ENCODE assay signal across 1 cellular context in the genomic region with DNA sequence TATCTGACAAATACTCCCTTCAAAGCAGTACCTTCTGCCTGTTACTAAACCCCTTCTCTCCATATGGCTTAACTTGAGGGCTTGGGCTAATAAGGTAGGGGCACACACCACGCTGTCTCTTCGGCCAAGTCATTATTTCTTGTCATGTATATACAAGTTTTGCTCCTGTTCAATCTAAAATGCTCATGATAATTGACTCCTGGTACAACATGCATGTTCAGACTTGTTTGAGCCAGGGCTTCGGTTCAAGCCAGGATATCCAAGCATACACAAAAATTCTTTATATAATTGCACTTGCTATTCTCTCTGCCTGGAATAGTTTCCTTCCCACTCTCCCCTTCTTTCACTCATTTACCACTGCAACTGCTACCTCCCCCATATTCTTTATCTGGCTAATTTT.
TF ChIP-seq lines count a peak whose summit lies in the region.

No MANE protein-coding gene starts in this region.

TF ChIP-seq in GM23338, 12 proteins besides CTCF, POLR2A, EP300 and RAD21 (continued from another document):
- TF ChIP-seq, protein P1, sequence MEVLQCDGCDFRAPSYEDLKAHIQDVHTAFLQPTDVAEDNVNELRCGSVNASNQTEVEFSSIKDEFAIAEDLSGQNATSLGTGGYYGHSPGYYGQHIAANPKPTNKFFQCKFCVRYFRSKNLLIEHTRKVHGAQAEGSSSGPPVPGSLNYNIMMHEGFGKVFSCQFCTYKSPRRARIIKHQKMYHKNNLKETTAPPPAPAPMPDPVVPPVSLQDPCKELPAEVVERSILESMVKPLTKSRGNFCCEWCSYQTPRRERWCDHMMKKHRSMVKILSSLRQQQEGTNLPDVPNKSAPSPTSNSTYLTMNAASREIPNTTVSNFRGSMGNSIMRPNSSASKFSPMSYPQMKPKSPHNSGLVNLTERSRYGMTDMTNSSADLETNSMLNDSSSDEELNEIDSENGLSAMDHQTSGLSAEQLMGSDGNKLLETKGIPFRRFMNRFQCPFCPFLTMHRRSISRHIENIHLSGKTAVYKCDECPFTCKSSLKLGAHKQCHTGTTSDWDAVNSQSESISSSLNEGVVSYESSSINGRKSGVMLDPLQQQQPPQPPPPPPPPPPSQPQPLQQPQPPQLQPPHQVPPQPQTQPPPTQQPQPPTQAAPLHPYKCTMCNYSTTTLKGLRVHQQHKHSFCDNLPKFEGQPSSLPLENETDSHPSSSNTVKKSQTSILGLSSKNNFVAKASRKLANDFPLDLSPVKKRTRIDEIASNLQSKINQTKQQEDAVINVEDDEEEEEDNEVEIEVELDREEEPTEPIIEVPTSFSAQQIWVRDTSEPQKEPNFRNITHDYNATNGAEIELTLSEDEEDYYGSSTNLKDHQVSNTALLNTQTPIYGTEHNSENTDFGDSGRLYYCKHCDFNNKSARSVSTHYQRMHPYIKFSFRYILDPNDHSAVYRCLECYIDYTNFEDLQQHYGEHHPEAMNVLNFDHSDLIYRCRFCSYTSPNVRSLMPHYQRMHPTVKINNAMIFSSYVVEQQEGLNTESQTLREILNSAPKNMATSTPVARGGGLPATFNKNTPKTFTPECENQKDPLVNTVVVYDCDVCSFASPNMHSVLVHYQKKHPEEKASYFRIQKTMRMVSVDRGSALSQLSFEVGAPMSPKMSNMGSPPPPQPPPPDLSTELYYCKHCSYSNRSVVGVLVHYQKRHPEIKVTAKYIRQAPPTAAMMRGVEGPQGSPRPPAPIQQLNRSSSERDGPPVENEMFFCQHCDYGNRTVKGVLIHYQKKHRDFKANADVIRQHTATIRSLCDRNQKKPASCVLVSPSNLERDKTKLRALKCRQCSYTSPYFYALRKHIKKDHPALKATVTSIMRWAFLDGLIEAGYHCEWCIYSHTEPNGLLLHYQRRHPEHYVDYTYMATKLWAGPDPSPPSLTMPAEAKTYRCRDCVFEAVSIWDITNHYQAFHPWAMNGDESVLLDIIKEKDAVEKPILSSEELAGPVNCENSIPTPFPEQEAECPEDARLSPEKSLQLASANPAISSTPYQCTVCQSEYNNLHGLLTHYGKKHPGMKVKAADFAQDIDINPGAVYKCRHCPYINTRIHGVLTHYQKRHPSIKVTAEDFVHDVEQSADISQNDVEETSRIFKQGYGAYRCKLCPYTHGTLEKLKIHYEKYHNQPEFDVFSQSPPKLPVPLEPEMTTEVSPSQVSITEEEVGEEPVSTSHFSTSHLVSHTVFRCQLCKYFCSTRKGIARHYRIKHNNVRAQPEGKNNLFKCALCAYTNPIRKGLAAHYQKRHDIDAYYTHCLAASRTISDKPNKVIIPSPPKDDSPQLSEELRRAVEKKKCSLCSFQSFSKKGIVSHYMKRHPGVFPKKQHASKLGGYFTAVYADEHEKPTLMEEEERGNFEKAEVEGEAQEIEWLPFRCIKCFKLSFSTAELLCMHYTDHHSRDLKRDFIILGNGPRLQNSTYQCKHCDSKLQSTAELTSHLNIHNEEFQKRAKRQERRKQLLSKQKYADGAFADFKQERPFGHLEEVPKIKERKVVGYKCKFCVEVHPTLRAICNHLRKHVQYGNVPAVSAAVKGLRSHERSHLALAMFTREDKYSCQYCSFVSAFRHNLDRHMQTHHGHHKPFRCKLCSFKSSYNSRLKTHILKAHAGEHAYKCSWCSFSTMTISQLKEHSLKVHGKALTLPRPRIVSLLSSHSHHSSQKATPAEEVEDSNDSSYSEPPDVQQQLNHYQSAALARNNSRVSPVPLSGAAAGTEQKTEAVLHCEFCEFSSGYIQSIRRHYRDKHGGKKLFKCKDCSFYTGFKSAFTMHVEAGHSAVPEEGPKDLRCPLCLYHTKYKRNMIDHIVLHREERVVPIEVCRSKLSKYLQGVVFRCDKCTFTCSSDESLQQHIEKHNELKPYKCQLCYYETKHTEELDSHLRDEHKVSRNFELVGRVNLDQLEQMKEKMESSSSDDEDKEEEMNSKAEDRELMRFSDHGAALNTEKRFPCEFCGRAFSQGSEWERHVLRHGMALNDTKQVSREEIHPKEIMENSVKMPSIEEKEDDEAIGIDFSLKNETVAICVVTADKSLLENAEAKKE (CRISPR knock-in tag; IDR thresholded peaks at IDR 0.05), result no peak
- TF ChIP-seq NANOG (IDR thresholded peaks at IDR 0.05; ENCODE audit: borderline replicate concordance) (no peak), CREB1 (CRISPR knock-in tag; IDR thresholded peaks at IDR 0.05; ENCODE audit: low read depth) (no peak), ZNF331 (CRISPR knock-in tag; IDR thresholded peaks at IDR 0.05; ENCODE audit: low read depth) (no peak), JUNB (IDR thresholded peaks at IDR 0.05; ENCODE audit: unreplicated experiment) (no peak), EZH2 (IDR thresholded peaks at IDR 0.05; ENCODE audit: low read depth, unreplicated experiment) (no peak)
- TF ChIP-seq, protein P2, sequence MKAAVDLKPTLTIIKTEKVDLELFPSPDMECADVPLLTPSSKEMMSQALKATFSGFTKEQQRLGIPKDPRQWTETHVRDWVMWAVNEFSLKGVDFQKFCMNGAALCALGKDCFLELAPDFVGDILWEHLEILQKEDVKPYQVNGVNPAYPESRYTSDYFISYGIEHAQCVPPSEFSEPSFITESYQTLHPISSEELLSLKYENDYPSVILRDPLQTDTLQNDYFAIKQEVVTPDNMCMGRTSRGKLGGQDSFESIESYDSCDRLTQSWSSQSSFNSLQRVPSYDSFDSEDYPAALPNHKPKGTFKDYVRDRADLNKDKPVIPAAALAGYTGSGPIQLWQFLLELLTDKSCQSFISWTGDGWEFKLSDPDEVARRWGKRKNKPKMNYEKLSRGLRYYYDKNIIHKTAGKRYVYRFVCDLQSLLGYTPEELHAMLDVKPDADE (IDR thresholded peaks at IDR 0.05), result no peak
